Comparison of ENCODE assay signal across 8 cellular contexts in genomic region chr4:125316781-125317525, GRCh38.
DNase-seq lines count a peak whose midpoint lies in the region; ATAC-seq and TF ChIP-seq lines count a peak whose summit lies in the region.

No MANE protein-coding gene starts in this region.

- H3K4me3 ChIP-seq in RWPE2 (ENCODE audit: severe bottlenecking) (peak overlapping the region; percentile 63), fibroblast of pulmonary artery (replicated peaks; ENCODE audit: low read depth, low read length) (peak overlapping the region; percentile 92)

- peak overlapping the region; percentile 98 to 99 (median 98) for H3K4me3 Mint-ChIP-seq in nephron

- DNase-seq in NCI-H524 (lab: John Stamatoyannopoulos, UW) (peak; percentile 34 to 52), NCI-H524 treated with DMSO at 0.1 percent for 48 hours (lab: John Stamatoyannopoulos, UW) (no peak), RWPE2 (ENCODE audit: low spot score) (peak; percentile 56), fibroblast of pulmonary artery (ENCODE audit: low read depth) (peak; percentile 37), SHP77 (lab: John Stamatoyannopoulos, UW) (no peak), NCI-H1694 treated with DMSO at 0.1 percent for 48 hours (lab: John Stamatoyannopoulos, UW) (no peak)

- H3K9me3 Mint-ChIP-seq in nephron, result no peaks in the 10 kb centered on the region

- no peaks in the 10 kb centered on the region for H3K27me3 ChIP-seq in RWPE2 (ENCODE audit: insufficient read depth, poor library complexity, severe bottlenecking)

- H3K36me3 ChIP-seq in RWPE2 (ENCODE audit: low read depth), result no peaks in the 10 kb centered on the region

- no peak overlapping the region for H3K27ac ChIP-seq in RWPE2 (ENCODE audit: poor library complexity, severe bottlenecking)

- H3K36me3 Mint-ChIP-seq in nephron (ENCODE audit: low read depth), result peaks cover 48% of the 10 kb centered on the region

- no peaks in the 10 kb centered on the region for H3K9me3 ChIP-seq in RWPE2 (ENCODE audit: severe bottlenecking)

- ATAC-seq in RWPE2 (ENCODE audit: low read depth), result 0 out of 3 replicates have a peak, but pooled peaks have one; percentile 2
- no peak for ATAC-seq in HG03378 (IDR thresholded peaks at IDR 0.05; ENCODE audit: unreplicated experiment)

- peaks cover 64% of the 10 kb centered on the region for H3K4me1 Mint-ChIP-seq in nephron

- H3K4me1 ChIP-seq in RWPE2 (ENCODE audit: insufficient read depth, poor library complexity, severe bottlenecking), result peaks cover 6% of the 10 kb centered on the region

- peak overlapping the region; percentile 96 to 99 (median 98) for H3K27ac Mint-ChIP-seq in nephron

- peak; percentile 60 for TF ChIP-seq CTCF in RWPE2 (IDR thresholded peaks at IDR 0.05; ENCODE audit: poor library complexity, severe bottlenecking)
- TF ChIP-seq CTCF in fibroblast of pulmonary artery (IDR thresholded peaks at IDR 0.05; ENCODE audit: low read length, missing control alignments), result peak; percentile 26
- no peak for TF ChIP-seq CTCF in nephron (IDR thresholded peaks at IDR 0.05; ENCODE audit: unreplicated experiment in 3 of 3)

- H3K27me3 Mint-ChIP-seq in nephron (ENCODE audit: low read depth), result peaks cover 8% of the 10 kb centered on the region

Comparison
In these comparisons a context has a peak if more than half of its experiments do, and no peak if none do; other contexts are left out.
1. DNase-seq: peak in NCI-H524 (2 of 2), RWPE2 (single experiment) and fibroblast of pulmonary artery (single experiment); none in NCI-H524 treated with DMSO at 0.1 percent for 48 hours (single experiment), SHP77 (0 of 2) and NCI-H1694 treated with DMSO at 0.1 percent for 48 hours (single experiment).
2. CTCF ChIP-seq: peak in RWPE2 (single experiment) and fibroblast of pulmonary artery (single experiment); none in nephron (0 of 3).